2 cellular contexts compared by ENCODE assay signal in the genomic region with DNA sequence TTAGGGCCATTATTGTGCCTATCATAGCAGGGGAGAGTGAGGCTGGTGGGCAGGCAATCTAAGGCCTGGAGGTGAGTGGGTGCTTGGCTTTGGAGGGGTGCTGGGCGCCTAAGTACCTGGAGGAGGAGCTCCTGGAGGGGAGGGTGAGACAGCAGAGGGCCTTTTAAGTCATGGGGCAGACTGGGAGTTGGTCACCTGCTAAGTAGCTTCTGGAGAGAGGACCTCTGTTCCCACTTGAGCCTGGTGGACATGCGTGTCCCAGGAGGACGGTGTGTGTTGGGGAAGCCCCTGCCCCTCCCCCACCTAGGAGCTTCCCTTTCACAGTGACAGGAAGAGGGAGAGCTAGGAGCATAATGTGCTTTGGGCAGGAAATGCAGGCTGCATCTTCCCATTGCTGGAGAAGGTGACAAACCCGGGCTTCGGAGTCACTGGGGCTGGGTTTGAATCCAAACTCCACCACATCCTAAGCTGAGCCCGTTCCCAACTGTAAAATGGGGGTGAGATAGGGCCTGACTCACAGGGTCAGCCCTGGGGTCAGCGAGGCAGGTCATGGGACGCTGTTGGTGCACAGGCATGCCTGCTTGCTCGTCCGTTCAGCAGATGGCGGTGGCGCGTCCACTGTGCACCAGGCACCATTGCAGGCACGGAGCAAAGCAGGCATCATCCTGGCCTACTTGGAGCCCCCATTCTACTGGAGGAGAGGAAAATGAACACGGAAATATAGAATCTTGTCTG.
TF ChIP-seq lines count a peak whose summit lies in the region.

No MANE protein-coding gene starts in this region.

TF ChIP-seq in HEK293, 187 proteins besides CTCF, POLR2A, EP300 and RAD21:
- TF ChIP-seq EGR2 (tag by site-specific recombination; IDR thresholded peaks at IDR 0.05; ENCODE audit: low read depth): peak; percentile 89
- TF ChIP-seq KLF1 (tag by site-specific recombination; IDR thresholded peaks at IDR 0.05): no peak
- no peak for TF ChIP-seq ZNF624 (tag by site-specific recombination; IDR thresholded peaks at IDR 0.05)
- peak; percentile 57 for TF ChIP-seq ZFHX2 (tag by site-specific recombination; conservative IDR thresholded peaks at IDR 0.05)
- TF ChIP-seq, protein P1, sequence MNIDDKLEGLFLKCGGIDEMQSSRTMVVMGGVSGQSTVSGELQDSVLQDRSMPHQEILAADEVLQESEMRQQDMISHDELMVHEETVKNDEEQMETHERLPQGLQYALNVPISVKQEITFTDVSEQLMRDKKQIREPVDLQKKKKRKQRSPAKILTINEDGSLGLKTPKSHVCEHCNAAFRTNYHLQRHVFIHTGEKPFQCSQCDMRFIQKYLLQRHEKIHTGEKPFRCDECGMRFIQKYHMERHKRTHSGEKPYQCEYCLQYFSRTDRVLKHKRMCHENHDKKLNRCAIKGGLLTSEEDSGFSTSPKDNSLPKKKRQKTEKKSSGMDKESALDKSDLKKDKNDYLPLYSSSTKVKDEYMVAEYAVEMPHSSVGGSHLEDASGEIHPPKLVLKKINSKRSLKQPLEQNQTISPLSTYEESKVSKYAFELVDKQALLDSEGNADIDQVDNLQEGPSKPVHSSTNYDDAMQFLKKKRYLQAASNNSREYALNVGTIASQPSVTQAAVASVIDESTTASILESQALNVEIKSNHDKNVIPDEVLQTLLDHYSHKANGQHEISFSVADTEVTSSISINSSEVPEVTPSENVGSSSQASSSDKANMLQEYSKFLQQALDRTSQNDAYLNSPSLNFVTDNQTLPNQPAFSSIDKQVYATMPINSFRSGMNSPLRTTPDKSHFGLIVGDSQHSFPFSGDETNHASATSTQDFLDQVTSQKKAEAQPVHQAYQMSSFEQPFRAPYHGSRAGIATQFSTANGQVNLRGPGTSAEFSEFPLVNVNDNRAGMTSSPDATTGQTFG (tag by site-specific recombination; IDR thresholded peaks at IDR 0.05; ENCODE audit: borderline replicate concordance): no peak
- no peak for TF ChIP-seq SP3 (tag by site-specific recombination; IDR thresholded peaks at IDR 0.05)

TF ChIP-seq in K562, 482 proteins besides CTCF, POLR2A, EP300 and RAD21 (continues in another document):
- TF ChIP-seq RBM14 (IDR thresholded peaks at IDR 0.05; ENCODE audit: borderline replicate concordance, insufficient read depth, low read depth, low read length) (no peak), ZNF830 (CRISPR knock-in tag; IDR thresholded peaks at IDR 0.05) (no peak), PHF20 (IDR thresholded peaks at IDR 0.05; ENCODE audit: partially characterized antibody) (peak; percentile 41), SRF (CRISPR knock-in tag; IDR thresholded peaks at IDR 0.05) (no peak), ZNF668 (CRISPR knock-in tag; IDR thresholded peaks at IDR 0.05) (no peak), ZNF12 (CRISPR knock-in tag; IDR thresholded peaks at IDR 0.05) (no peak), JUN (IDR thresholded peaks at IDR 0.05; ENCODE audit: borderline replicate concordance, low read depth, low read length) (peak; percentile 68; the same call in 1 of the 2 replicates), JUN (CRISPR knock-in tag; IDR thresholded peaks at IDR 0.05; ENCODE audit: borderline replicate concordance) (no peak), KLF13 (tag; IDR thresholded peaks at IDR 0.05; ENCODE audit: borderline replicate concordance, low read depth) (no peak), KDM4B (IDR thresholded peaks at IDR 0.05; ENCODE audit: borderline replicate concordance in 2 of 2, low read depth in 1 of 2) (peak in 1 of 2 experiments; percentile 73; a peak in 1 of 4 replicates), YY1 (IDR thresholded peaks at IDR 0.05; ENCODE audit: borderline replicate concordance in 1 of 3, control insufficient read depth in 1 of 3, extremely low read depth in 1 of 3, insufficient read depth in 3 of 3, insufficient read length in 1 of 3, insufficient replicate concordance in 2 of 3, low read depth in 1 of 3, low read length in 2 of 3) (peak in 2 of 3 experiments; percentile 27 to 57), LEF1 (IDR thresholded peaks at IDR 0.05) (0 out of 2 replicates have a peak, but pooled peaks have one; percentile 24), ZNF79 (CRISPR knock-in tag; IDR thresholded peaks at IDR 0.05; ENCODE audit: low read depth) (no peak), SRSF1 (IDR thresholded peaks at IDR 0.05; ENCODE audit: low read depth, low read length) (no peak)
- TF ChIP-seq, protein P2, sequence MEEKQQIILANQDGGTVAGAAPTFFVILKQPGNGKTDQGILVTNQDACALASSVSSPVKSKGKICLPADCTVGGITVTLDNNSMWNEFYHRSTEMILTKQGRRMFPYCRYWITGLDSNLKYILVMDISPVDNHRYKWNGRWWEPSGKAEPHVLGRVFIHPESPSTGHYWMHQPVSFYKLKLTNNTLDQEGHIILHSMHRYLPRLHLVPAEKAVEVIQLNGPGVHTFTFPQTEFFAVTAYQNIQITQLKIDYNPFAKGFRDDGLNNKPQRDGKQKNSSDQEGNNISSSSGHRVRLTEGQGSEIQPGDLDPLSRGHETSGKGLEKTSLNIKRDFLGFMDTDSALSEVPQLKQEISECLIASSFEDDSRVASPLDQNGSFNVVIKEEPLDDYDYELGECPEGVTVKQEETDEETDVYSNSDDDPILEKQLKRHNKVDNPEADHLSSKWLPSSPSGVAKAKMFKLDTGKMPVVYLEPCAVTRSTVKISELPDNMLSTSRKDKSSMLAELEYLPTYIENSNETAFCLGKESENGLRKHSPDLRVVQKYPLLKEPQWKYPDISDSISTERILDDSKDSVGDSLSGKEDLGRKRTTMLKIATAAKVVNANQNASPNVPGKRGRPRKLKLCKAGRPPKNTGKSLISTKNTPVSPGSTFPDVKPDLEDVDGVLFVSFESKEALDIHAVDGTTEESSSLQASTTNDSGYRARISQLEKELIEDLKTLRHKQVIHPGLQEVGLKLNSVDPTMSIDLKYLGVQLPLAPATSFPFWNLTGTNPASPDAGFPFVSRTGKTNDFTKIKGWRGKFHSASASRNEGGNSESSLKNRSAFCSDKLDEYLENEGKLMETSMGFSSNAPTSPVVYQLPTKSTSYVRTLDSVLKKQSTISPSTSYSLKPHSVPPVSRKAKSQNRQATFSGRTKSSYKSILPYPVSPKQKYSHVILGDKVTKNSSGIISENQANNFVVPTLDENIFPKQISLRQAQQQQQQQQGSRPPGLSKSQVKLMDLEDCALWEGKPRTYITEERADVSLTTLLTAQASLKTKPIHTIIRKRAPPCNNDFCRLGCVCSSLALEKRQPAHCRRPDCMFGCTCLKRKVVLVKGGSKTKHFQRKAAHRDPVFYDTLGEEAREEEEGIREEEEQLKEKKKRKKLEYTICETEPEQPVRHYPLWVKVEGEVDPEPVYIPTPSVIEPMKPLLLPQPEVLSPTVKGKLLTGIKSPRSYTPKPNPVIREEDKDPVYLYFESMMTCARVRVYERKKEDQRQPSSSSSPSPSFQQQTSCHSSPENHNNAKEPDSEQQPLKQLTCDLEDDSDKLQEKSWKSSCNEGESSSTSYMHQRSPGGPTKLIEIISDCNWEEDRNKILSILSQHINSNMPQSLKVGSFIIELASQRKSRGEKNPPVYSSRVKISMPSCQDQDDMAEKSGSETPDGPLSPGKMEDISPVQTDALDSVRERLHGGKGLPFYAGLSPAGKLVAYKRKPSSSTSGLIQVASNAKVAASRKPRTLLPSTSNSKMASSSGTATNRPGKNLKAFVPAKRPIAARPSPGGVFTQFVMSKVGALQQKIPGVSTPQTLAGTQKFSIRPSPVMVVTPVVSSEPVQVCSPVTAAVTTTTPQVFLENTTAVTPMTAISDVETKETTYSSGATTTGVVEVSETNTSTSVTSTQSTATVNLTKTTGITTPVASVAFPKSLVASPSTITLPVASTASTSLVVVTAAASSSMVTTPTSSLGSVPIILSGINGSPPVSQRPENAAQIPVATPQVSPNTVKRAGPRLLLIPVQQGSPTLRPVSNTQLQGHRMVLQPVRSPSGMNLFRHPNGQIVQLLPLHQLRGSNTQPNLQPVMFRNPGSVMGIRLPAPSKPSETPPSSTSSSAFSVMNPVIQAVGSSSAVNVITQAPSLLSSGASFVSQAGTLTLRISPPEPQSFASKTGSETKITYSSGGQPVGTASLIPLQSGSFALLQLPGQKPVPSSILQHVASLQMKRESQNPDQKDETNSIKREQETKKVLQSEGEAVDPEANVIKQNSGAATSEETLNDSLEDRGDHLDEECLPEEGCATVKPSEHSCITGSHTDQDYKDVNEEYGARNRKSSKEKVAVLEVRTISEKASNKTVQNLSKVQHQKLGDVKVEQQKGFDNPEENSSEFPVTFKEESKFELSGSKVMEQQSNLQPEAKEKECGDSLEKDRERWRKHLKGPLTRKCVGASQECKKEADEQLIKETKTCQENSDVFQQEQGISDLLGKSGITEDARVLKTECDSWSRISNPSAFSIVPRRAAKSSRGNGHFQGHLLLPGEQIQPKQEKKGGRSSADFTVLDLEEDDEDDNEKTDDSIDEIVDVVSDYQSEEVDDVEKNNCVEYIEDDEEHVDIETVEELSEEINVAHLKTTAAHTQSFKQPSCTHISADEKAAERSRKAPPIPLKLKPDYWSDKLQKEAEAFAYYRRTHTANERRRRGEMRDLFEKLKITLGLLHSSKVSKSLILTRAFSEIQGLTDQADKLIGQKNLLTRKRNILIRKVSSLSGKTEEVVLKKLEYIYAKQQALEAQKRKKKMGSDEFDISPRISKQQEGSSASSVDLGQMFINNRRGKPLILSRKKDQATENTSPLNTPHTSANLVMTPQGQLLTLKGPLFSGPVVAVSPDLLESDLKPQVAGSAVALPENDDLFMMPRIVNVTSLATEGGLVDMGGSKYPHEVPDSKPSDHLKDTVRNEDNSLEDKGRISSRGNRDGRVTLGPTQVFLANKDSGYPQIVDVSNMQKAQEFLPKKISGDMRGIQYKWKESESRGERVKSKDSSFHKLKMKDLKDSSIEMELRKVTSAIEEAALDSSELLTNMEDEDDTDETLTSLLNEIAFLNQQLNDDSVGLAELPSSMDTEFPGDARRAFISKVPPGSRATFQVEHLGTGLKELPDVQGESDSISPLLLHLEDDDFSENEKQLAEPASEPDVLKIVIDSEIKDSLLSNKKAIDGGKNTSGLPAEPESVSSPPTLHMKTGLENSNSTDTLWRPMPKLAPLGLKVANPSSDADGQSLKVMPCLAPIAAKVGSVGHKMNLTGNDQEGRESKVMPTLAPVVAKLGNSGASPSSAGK (IDR thresholded peaks at IDR 0.05): no peak
- TF ChIP-seq, protein P3, sequence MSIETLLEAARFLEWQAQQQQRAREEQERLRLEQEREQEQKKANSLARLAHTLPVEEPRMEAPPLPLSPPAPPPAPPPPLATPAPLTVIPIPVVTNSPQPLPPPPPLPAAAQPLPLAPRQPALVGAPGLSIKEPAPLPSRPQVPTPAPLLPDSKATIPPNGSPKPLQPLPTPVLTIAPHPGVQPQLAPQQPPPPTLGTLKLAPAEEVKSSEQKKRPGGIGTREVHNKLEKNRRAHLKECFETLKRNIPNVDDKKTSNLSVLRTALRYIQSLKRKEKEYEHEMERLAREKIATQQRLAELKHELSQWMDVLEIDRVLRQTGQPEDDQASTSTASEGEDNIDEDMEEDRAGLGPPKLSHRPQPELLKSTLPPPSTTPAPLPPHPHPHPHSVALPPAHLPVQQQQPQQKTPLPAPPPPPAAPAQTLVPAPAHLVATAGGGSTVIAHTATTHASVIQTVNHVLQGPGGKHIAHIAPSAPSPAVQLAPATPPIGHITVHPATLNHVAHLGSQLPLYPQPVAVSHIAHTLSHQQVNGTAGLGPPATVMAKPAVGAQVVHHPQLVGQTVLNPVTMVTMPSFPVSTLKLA (conservative IDR thresholded peaks at IDR 0.05): peak in 1 of 2 experiments; percentile 43; a peak in 1 of 4 replicates
- TF ChIP-seq, protein P4, sequence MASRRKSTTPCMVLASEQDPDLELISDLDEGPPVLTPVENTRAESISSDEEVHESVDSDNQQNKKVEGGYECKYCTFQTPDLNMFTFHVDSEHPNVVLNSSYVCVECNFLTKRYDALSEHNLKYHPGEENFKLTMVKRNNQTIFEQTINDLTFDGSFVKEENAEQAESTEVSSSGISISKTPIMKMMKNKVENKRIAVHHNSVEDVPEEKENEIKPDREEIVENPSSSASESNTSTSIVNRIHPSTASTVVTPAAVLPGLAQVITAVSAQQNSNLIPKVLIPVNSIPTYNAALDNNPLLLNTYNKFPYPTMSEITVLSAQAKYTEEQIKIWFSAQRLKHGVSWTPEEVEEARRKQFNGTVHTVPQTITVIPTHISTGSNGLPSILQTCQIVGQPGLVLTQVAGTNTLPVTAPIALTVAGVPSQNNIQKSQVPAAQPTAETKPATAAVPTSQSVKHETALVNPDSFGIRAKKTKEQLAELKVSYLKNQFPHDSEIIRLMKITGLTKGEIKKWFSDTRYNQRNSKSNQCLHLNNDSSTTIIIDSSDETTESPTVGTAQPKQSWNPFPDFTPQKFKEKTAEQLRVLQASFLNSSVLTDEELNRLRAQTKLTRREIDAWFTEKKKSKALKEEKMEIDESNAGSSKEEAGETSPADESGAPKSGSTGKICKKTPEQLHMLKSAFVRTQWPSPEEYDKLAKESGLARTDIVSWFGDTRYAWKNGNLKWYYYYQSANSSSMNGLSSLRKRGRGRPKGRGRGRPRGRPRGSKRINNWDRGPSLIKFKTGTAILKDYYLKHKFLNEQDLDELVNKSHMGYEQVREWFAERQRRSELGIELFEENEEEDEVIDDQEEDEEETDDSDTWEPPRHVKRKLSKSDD (conservative IDR thresholded peaks at IDR 0.05; ENCODE audit: low read length): no peak
- TF ChIP-seq, protein P5, sequence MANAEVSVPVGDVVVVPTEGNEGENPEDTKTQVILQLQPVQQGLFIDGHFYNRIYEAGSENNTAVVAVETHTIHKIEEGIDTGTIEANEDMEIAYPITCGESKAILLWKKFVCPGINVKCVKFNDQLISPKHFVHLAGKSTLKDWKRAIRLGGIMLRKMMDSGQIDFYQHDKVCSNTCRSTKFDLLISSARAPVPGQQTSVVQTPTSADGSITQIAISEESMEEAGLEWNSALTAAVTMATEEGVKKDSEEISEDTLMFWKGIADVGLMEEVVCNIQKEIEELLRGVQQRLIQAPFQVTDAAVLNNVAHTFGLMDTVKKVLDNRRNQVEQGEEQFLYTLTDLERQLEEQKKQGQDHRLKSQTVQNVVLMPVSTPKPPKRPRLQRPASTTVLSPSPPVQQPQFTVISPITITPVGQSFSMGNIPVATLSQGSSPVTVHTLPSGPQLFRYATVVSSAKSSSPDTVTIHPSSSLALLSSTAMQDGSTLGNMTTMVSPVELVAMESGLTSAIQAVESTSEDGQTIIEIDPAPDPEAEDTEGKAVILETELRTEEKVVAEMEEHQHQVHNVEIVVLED (CRISPR knock-in tag; IDR thresholded peaks at IDR 0.05): no peak
- TF ChIP-seq, protein P6, sequence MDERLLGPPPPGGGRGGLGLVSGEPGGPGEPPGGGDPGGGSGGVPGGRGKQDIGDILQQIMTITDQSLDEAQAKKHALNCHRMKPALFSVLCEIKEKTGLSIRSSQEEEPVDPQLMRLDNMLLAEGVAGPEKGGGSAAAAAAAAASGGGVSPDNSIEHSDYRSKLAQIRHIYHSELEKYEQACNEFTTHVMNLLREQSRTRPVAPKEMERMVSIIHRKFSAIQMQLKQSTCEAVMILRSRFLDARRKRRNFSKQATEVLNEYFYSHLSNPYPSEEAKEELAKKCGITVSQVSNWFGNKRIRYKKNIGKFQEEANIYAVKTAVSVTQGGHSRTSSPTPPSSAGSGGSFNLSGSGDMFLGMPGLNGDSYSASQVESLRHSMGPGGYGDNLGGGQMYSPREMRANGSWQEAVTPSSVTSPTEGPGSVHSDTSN (CRISPR knock-in tag; IDR thresholded peaks at IDR 0.05; ENCODE audit: low read depth): no peak
- TF ChIP-seq, protein P6 (tag; conservative IDR thresholded peaks at IDR 0.05; ENCODE audit: low read depth): no peak
